Comparison of ENCODE assay signal across 14 cellular contexts in the genomic region with DNA sequence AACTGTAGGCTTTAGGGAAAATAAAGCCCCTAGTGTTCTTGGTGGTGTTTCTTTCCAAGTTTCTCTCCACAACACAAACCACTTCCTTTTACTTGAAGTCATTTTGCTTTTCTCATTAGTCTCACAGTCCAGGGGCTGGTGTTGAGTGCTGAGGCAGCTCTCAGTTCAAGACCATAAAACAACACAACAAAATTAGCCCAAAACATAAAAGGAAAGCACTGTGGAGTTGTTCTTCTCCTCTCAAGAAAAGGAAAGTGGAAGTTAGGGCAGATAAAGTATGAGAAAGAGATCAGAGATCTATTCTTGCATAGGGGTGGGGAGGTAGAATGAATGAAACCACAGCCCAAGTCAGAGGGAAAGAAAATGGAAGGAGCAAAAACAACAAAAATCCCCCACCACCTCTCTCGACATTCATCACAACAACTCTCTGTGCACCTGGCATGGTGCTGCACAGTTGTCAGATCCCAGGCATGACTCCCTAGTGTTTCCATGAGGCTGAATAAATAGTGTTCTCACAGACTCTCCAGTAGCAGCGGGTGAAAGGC.
DNase-seq lines count a peak whose midpoint lies in the region; ATAC-seq, FAIRE-seq and TF ChIP-seq lines count a peak whose summit lies in the region.
"Had no signal": no experiment of that assay in that cellular context is flagged by ENCODE, and none has a peak within 500 bp of the region (broad histone marks: within the 10 kb centered on the region; RNA-seq: fewer than 3 reads in every experiment).

No MANE protein-coding gene starts in this region.

- no peaks in the 10 kb centered on the region for H3K9me3 Mint-ChIP-seq in activated naive CD8-positive, alpha-beta T cell treated with anti-CD3 and anti-CD28 coated beads, Interleukin-2, amount 50 U/mL, for 24 hours
- H3K9me3 Mint-ChIP-seq: IgD-negative memory B cell had no signal

- H3K4me2 ChIP-seq in A549, result no peak overlapping the region
- H3K4me2 ChIP-seq in GM23248 (ENCODE audit: unreplicated experiment), result no peak overlapping the region

- no peak for TF ChIP-seq CTCF in A549 (IDR thresholded peaks at IDR 0.05)

- TF ChIP-seq RAD21 in A549 (conservative IDR thresholded peaks at IDR 0.05 in 1 of 2, IDR thresholded peaks at IDR 0.05 in 1 of 2), result no peak

- WGBS in A549 (ENCODE audit: missing lambda C conversion rate), result 93% methylated on average over 2 of the region's 2 CpGs
- 87 to 92% methylated on average over 2 of the region's 2 CpGs for WGBS in GM23248 (ENCODE audit: low coverage in 1 of 2, low lambda C conversion rate in 2 of 2, missing lambda C conversion rate in 2 of 2), 2 experiments

- H4K20me1 ChIP-seq in GM23248 (ENCODE audit: insufficient read depth), result no peaks in the 10 kb centered on the region

- H3F3A ChIP-seq in GM23248 (ENCODE audit: insufficient read depth), result no peaks in the 10 kb centered on the region

- DNase-seq in A549 (ENCODE audit: low read depth in 1 of 2, low spot score in 1 of 2) (no peak), GM23248 (no peak), HAP-1 (ENCODE audit: low spot score in 2 of 2) (no peak)
- no peak for DNase-seq in activated naive CD8-positive, alpha-beta T cell treated with anti-CD3 and anti-CD28 coated beads, Interleukin-2, amount 50 U/mL, for 24 hours
- DNase-seq in stimulated activated CD4-positive, alpha-beta T cell treated with anti-CD3 and anti-CD28 coated beads, Interleukin-4, amount 100 ng/mL, for 4 hours, result no peak
- DNase-seq: activated CD4-positive, alpha-beta T cell treated with anti-CD3 and anti-CD28 coated beads, Interleukin-2, amount 50 U/mL, for 4 hours; BE2C; stimulated activated naive CD4-positive, alpha-beta T cell treated with Interleukin-2 at 50 U/mL for 16 hours had no signal

- no peak overlapping the region for H3K4me3 ChIP-seq in A549
- no peak overlapping the region for H3K4me3 ChIP-seq in GM23248
- no peak overlapping the region for H3K4me3 ChIP-seq in HAP-1
- H3K4me3 ChIP-seq: esophagus muscularis mucosa, SJSA1 had no signal

- H2AFZ ChIP-seq in GM23248, result no peak overlapping the region

- H3K36me3 ChIP-seq in KOPT-K1 (ENCODE audit: insufficient read depth, low read length) (no peaks in the 10 kb centered on the region), GM23248 (ENCODE audit: low read depth) (no peaks in the 10 kb centered on the region), HAP-1 (replicated peaks) (no peaks in the 10 kb centered on the region)
- H3K36me3 ChIP-seq: BE2C, esophagus muscularis mucosa, SJSA1 had no signal

- POLR2A ChIA-PET in A549 (lab: Yijun Ruan, JAX), result no interaction called here

- H3K4me3 Mint-ChIP-seq in activated naive CD8-positive, alpha-beta T cell treated with anti-CD3 and anti-CD28 coated beads, Interleukin-2, amount 50 U/mL, for 24 hours, result peak overlapping the region; percentile 34
- H3K4me3 Mint-ChIP-seq: IgD-negative memory B cell had no signal

- no peaks in the 10 kb centered on the region for H3K27me3 Mint-ChIP-seq in activated naive CD8-positive, alpha-beta T cell treated with anti-CD3 and anti-CD28 coated beads, Interleukin-2, amount 50 U/mL, for 24 hours
- H3K27me3 Mint-ChIP-seq: IgD-negative memory B cell had no signal

- no peak for TF ChIP-seq POLR2A in A549 (IDR thresholded peaks at IDR 0.05; ENCODE audit: low read length)

- peak overlapping the region; percentile 4 to 41; a peak in 3 of 6 replicates for H3K27ac ChIP-seq in A549
- H3K27ac ChIP-seq in KOPT-K1 (ENCODE audit: low read depth, low read length, poor library complexity, severe bottlenecking), result peak overlapping the region; percentile 46
- H3K27ac ChIP-seq in GM23248, result no peak overlapping the region
- H3K27ac ChIP-seq: esophagus muscularis mucosa, SJSA1 had no signal

- H3K9ac ChIP-seq in GM23248, result no peak overlapping the region

- peak overlapping the region; percentile 67 for H3K27ac Mint-ChIP-seq in activated naive CD8-positive, alpha-beta T cell treated with anti-CD3 and anti-CD28 coated beads, Interleukin-2, amount 50 U/mL, for 24 hours
- H3K27ac Mint-ChIP-seq: IgD-negative memory B cell had no signal

- H3K4me1 Mint-ChIP-seq in activated naive CD8-positive, alpha-beta T cell treated with anti-CD3 and anti-CD28 coated beads, Interleukin-2, amount 50 U/mL, for 24 hours, result no peaks in the 10 kb centered on the region

- H3K9me2 ChIP-seq in GM23248 (ENCODE audit: insufficient read depth), result no peaks in the 10 kb centered on the region

- 0 out of 6 replicates have a peak, but pooled peaks of 1 of the 2 experiments have one; percentile 11 for ATAC-seq in A549
- ATAC-seq in GM19395 (IDR thresholded peaks at IDR 0.05; ENCODE audit: unreplicated experiment), result peak; percentile 69
- ATAC-seq in activated naive CD8-positive, alpha-beta T cell treated with anti-CD3 and anti-CD28 coated beads, Interleukin-2, amount 50 U/mL, for 24 hours, result peak; percentile 58
- no peak for ATAC-seq in GM19328 (IDR thresholded peaks at IDR 0.05; ENCODE audit: unreplicated experiment)

- no peaks in the 10 kb centered on the region for H3K9me3 ChIP-seq in A549
- H3K9me3 ChIP-seq in KOPT-K1 (ENCODE audit: insufficient read depth, low read length, poor library complexity, severe bottlenecking), result no peaks in the 10 kb centered on the region
- no peaks in the 10 kb centered on the region for H3K9me3 ChIP-seq in GM23248 (ENCODE audit: low read depth)
- H3K9me3 ChIP-seq in HAP-1, result no peaks in the 10 kb centered on the region
- H3K9me3 ChIP-seq: BE2C, esophagus muscularis mucosa, SJSA1 had no signal

- H3K27me3 ChIP-seq in GM23248 (replicated peaks; ENCODE audit: insufficient read depth) (no peaks in the 10 kb centered on the region), HAP-1 (ENCODE audit: low read depth) (no peaks in the 10 kb centered on the region)
- H3K27me3 ChIP-seq: BE2C, esophagus muscularis mucosa, SJSA1 had no signal

- H3K36me3 Mint-ChIP-seq in activated naive CD8-positive, alpha-beta T cell treated with anti-CD3 and anti-CD28 coated beads, Interleukin-2, amount 50 U/mL, for 24 hours (ENCODE audit: low read depth), result no peaks in the 10 kb centered on the region

- H3K4me1 ChIP-seq in A549 (peaks cover 78% of the 10 kb centered on the region), GM23248 (ENCODE audit: insufficient read depth) (no peaks in the 10 kb centered on the region), HAP-1 (no peaks in the 10 kb centered on the region)
- H3K4me1 ChIP-seq: SJSA1 had no signal

- FAIRE-seq in A549 (lab: Jason Lieb, UNC), result peak; percentile 36

- H3K79me2 ChIP-seq in GM23248 (ENCODE audit: insufficient read depth), result no peaks in the 10 kb centered on the region

- in situ Hi-C loops in GM23248 (cut with MboI) (no loop called here), HAP-1 (cut with MboI; ENCODE audit: low sequenced_read_pairs) (loop anchor here (25.0 kb wide), 1 partner anchor 265 kb away; no protein-coding TSS in a partner anchor)

- CTCF ChIA-PET in A549 (lab: Yijun Ruan, JAX), result interaction anchor here (2.7 kb wide), 1 partner anchor 21 kb away, joined by 12 read pairs; no protein-coding TSS in a partner anchor

- TF ChIP-seq EP300 in A549 (IDR thresholded peaks at IDR 0.05), result no peak

TF ChIP-seq in A549, 52 proteins besides CTCF, POLR2A, EP300 and RAD21:
- TF ChIP-seq, protein P1, sequence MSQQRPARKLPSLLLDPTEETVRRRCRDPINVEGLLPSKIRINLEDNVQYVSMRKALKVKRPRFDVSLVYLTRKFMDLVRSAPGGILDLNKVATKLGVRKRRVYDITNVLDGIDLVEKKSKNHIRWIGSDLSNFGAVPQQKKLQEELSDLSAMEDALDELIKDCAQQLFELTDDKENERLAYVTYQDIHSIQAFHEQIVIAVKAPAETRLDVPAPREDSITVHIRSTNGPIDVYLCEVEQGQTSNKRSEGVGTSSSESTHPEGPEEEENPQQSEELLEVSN (IDR thresholded peaks at IDR 0.05; ENCODE audit: borderline replicate concordance, low read depth), result no peak
- no peak for TF ChIP-seq HDAC2 (IDR thresholded peaks at IDR 0.05)
- no peak for TF ChIP-seq CHD4 (IDR thresholded peaks at IDR 0.05; ENCODE audit: borderline replicate concordance)
- TF ChIP-seq TP53 (CRISPR knock-in tag; IDR thresholded peaks at IDR 0.05), result no peak
- TF ChIP-seq HOXA7 (CRISPR knock-in tag; IDR thresholded peaks at IDR 0.05), result no peak
TF ChIP-seq in A549: peak in this region for 0.
